8 cellular contexts compared by ENCODE assay signal in genomic region chr22:50189849-50190181, GRCh38. TPM values are rescaled to one million over a fixed set of nuclear protein-coding genes. Genes with fewer than 3 reads are reported as not detected.
DNase-seq lines count a peak whose midpoint lies in the region; ATAC-seq, FAIRE-seq and TF ChIP-seq lines count a peak whose summit lies in the region.

No MANE protein-coding gene starts in this region.

- H3K4me1 Mint-ChIP-seq in activated naive CD8-positive, alpha-beta T cell treated with anti-CD3 and anti-CD28 coated beads, Interleukin-2, amount 50 U/mL, for 24 hours: peaks cover 58% of the 10 kb centered on the region

- intact Hi-C loops in HepG2 (cut with micrococcal nuclease; ENCODE audit: unreplicated experiment): no loop called here

- BruUV-seq in HepG2 (replicated peaks; lab: Mats Ljungman, UMichigan): no TSS peak

- DNase-seq in HepG2 (ENCODE audit: low spot score) (no peak), lung (ENCODE audit: low spot score) (no peak), foreskin melanocyte (no peak), CD1c-positive myeloid dendritic cell (ENCODE audit: extremely low spot score) (no peak)
- no peak for DNase-seq in activated naive CD8-positive, alpha-beta T cell treated with anti-CD3 and anti-CD28 coated beads, Interleukin-2, amount 50 U/mL, for 24 hours
- no peak for DNase-seq in activated effector memory CD4-positive, alpha-beta T cell treated with anti-CD3 and anti-CD28 coated beads, Interleukin-2, amount 50 U/mL, for 16 hours

- CTCF ChIA-PET in HepG2 (lab: Yijun Ruan, JAX; ENCODE audit: low intra/inter-chr PET ratio, low total read pairs): no interaction called here

- H3K4me1 ChIP-seq in liver (ENCODE audit: control insufficient read depth in 4 of 4, insufficient read depth in 4 of 4, low read length in 3 of 4): peaks cover 27 to 70% (median 56%) of the 10 kb centered on the region in 4 donors
- H3K4me1 ChIP-seq in HepG2 (ENCODE audit: insufficient read depth, low read length): peaks cover 16% of the 10 kb centered on the region
- peaks cover 10 to 24% of the 10 kb centered on the region in 2 donors for H3K4me1 ChIP-seq in lung (ENCODE audit: control insufficient read depth in 2 of 2, insufficient read depth in 2 of 2, low read length in 2 of 2)

- peak overlapping the region in 1 of 3 donors; percentile 51 for H3K4me3 ChIP-seq in liver (ENCODE audit: low read depth in 1 of 3, low read length in 3 of 3)
- no peak overlapping the region for H3K4me3 ChIP-seq in HepG2 (replicated peaks in 1 of 3; ENCODE audit: insufficient read depth in 1 of 3, low read depth in 2 of 3, low read length in 3 of 3)
- no peak overlapping the region for H3K4me3 ChIP-seq in lung

- H3K4me3 Mint-ChIP-seq in activated naive CD8-positive, alpha-beta T cell treated with anti-CD3 and anti-CD28 coated beads, Interleukin-2, amount 50 U/mL, for 24 hours: peak overlapping the region; percentile 42

- no peak overlapping the region for H2AFZ ChIP-seq in HepG2 (ENCODE audit: low read length)

- no peaks in the 10 kb centered on the region for H3K9me3 Mint-ChIP-seq in activated naive CD8-positive, alpha-beta T cell treated with anti-CD3 and anti-CD28 coated beads, Interleukin-2, amount 50 U/mL, for 24 hours

- TF ChIP-seq EP300 in HepG2 (IDR thresholded peaks at IDR 0.05; ENCODE audit: low read depth in 2 of 2, low read length in 2 of 2) (no peak), HepG2 (CRISPR knock-in tag; IDR thresholded peaks at IDR 0.05; ENCODE audit: borderline replicate concordance) (no peak)

- peaks cover 0 to 20% (median 0%) of the 10 kb centered on the region in 4 donors for H3K36me3 ChIP-seq in liver (ENCODE audit: control insufficient read depth in 4 of 4, insufficient read depth in 3 of 4, low read depth in 1 of 4, low read length in 3 of 4)
- peaks cover 12 to 22% of the 10 kb centered on the region in 2 experiments; a peak in 4 of 5 replicates for H3K36me3 ChIP-seq in HepG2 (replicated peaks in 1 of 2; ENCODE audit: control insufficient read depth in 1 of 2, insufficient read depth in 2 of 2, low read length in 2 of 2)
- H3K36me3 ChIP-seq in lung (ENCODE audit: control insufficient read depth in 2 of 2, insufficient read depth in 2 of 2, low read length in 2 of 2): peaks cover 0 to 16% of the 10 kb centered on the region in 2 donors

- in situ Hi-C loops in HepG2 (cut with HindIII; ENCODE audit: extremely low pct_ligation_motif_present, low pct_unique_long_range_greater_than_20kb): no loop called here

- TF ChIP-seq POLR2A in HepG2 (IDR thresholded peaks at IDR 0.05; ENCODE audit: insufficient read depth in 1 of 2, low read depth in 2 of 2, low read length in 2 of 2): no peak

- TF ChIP-seq CTCF in liver (IDR thresholded peaks at IDR 0.05; ENCODE audit: low read depth, low read length, missing input control) (no peak), HepG2 (CRISPR knock-in tag; IDR thresholded peaks at IDR 0.05) (no peak), lung (IDR thresholded peaks at IDR 0.05; ENCODE audit: control extremely low read depth, extremely low read depth) (no peak)

- H3K36me3 Mint-ChIP-seq in activated naive CD8-positive, alpha-beta T cell treated with anti-CD3 and anti-CD28 coated beads, Interleukin-2, amount 50 U/mL, for 24 hours (ENCODE audit: low read depth): peaks cover 15% of the 10 kb centered on the region

- no peak for TF ChIP-seq RAD21 in liver (IDR thresholded peaks at IDR 0.05)
- no peak for TF ChIP-seq RAD21 in HepG2 (CRISPR knock-in tag; IDR thresholded peaks at IDR 0.05)

- H3K27me3 ChIP-seq in liver (ENCODE audit: control insufficient read depth in 4 of 4, insufficient read depth in 4 of 4, low read length in 3 of 4): no peaks in the 10 kb centered on the region
- H3K27me3 ChIP-seq in HepG2 (ENCODE audit: control insufficient read depth in 1 of 2, insufficient read depth in 2 of 2, low read length in 2 of 2): no peaks in the 10 kb centered on the region
- H3K27me3 ChIP-seq in lung (ENCODE audit: control insufficient read depth, insufficient read depth): no peaks in the 10 kb centered on the region

- H3K27ac Mint-ChIP-seq in activated naive CD8-positive, alpha-beta T cell treated with anti-CD3 and anti-CD28 coated beads, Interleukin-2, amount 50 U/mL, for 24 hours: peak overlapping the region; percentile 94

- H3K27ac ChIP-seq in liver (ENCODE audit: low read depth in 1 of 2, low read length in 2 of 2) (peak overlapping the region; percentile 87 to 90), HepG2 (ENCODE audit: extremely low read length, insufficient read depth, low read length) (no peak overlapping the region), lung (ENCODE audit: low read depth in 1 of 2, low read length in 1 of 2) (peak overlapping the region; percentile 34 to 95)

- H3K9me3 ChIP-seq in liver (ENCODE audit: control insufficient read depth in 4 of 4, low read length in 3 of 4): no peaks in the 10 kb centered on the region
- no peaks in the 10 kb centered on the region for H3K9me3 ChIP-seq in HepG2 (ENCODE audit: low read length)
- no peaks in the 10 kb centered on the region for H3K9me3 ChIP-seq in lung (ENCODE audit: control insufficient read depth in 2 of 2, insufficient read depth in 1 of 2, low read length in 1 of 2)

- H4K20me1 ChIP-seq in HepG2 (ENCODE audit: insufficient read depth, low read length): peaks cover 2% of the 10 kb centered on the region; the same call in 1 of the 2 replicates

- FAIRE-seq in HepG2 (lab: Jason Lieb, UNC): no peak

- POLR2A ChIA-PET in HepG2 (lab: Yijun Ruan, JAX): no interaction called here

- H3K4me2 ChIP-seq in HepG2 (ENCODE audit: low read depth, low read length): no peak overlapping the region

- WGBS in liver: 47% methylated on average over 4 of the region's 4 CpGs
- 91% methylated on average over 4 of the region's 4 CpGs for WGBS in HepG2 (ENCODE audit: low lambda C conversion rate)
- WGBS in lung, 2 donors: 12 to 23% methylated on average over 4 of the region's 4 CpGs

- ATAC-seq in HepG2 (no peak), lung (ENCODE audit: insufficient read depth, low FRiP score) (no peak), GM19463 (IDR thresholded peaks at IDR 0.05; ENCODE audit: unreplicated experiment) (no peak)
- peak; percentile 1 for ATAC-seq in activated naive CD8-positive, alpha-beta T cell treated with anti-CD3 and anti-CD28 coated beads, Interleukin-2, amount 50 U/mL, for 24 hours

- H3K79me2 ChIP-seq in HepG2 (ENCODE audit: insufficient read depth, low read length): peaks cover 18% of the 10 kb centered on the region

- H3K27me3 Mint-ChIP-seq in activated naive CD8-positive, alpha-beta T cell treated with anti-CD3 and anti-CD28 coated beads, Interleukin-2, amount 50 U/mL, for 24 hours: no peaks in the 10 kb centered on the region

- H3K9ac ChIP-seq in liver (ENCODE audit: low read depth in 1 of 2, low read length in 2 of 2) (no peak overlapping the region), HepG2 (ENCODE audit: insufficient read depth, low read depth, low read length) (no peak overlapping the region)

RNA-seq across cellular contexts. Expression of gene TRABD, which starts 4.1 kb away (rescaled TPM):
- total RNA-seq in liver: 10 to 100 TPM; 10.5 to 18.3 TPM
- 10 to 100 TPM; 14.4 to 29.7 TPM for polyA plus RNA-seq in liver
- 16.2 and 21.5 TPM in 2 replicates for total RNA-seq in HepG2 (2016; rRNA removed; fragmentation: Illumina TruSeq; extraction: Trizol)
- total RNA-seq in HepG2 (2016; cell fraction: cytosol; rRNA removed; fragmentation: Illumina TruSeq; extraction: Trizol; ENCODE audit: low read depth): 8.1 and 8.5 TPM in 2 replicates
- total RNA-seq in HepG2 (2016; cell fraction: insoluble cytoplasmic fraction; rRNA removed; fragmentation: Illumina TruSeq; extraction: Trizol): 14.1 and 20.1 TPM in 2 replicates
- 15.9 and 17.7 TPM in 2 replicates for total RNA-seq in HepG2 (2016; cell fraction: membrane; rRNA removed; fragmentation: Illumina TruSeq; extraction: Trizol)
- 12.3 and 17.7 TPM in 2 replicates for total RNA-seq in HepG2 (2016; cell fraction: nucleus; rRNA removed; fragmentation: Illumina TruSeq; extraction: Trizol)
- polyA plus RNA-seq in HepG2 (2011; rRNA removed): 28.9 and 36.8 TPM in 2 replicates
- 15.8 and 28.0 TPM in 2 replicates for polyA plus RNA-seq in HepG2 (2011; cell fraction: cytosol; rRNA removed)
- 241 and 327 TPM in 2 replicates for polyA plus RNA-seq in HepG2 (2011; cell fraction: nucleus; rRNA removed)
- 19.6 and 35.2 TPM in 2 replicates for polyA plus RNA-seq in HepG2 (2012)
- polyA plus RNA-seq in HepG2 (2016; cell fraction: cytosol; fragmentation: Illumina TruSeq; extraction: Trizol; ENCODE audit: low read depth): 10.4 and 11.2 TPM in 2 replicates
- polyA plus RNA-seq in HepG2 (2016; cell fraction: insoluble cytoplasmic fraction; fragmentation: Illumina TruSeq; extraction: Trizol; ENCODE audit: low read depth): 19.9 and 22.8 TPM in 2 replicates
- 15.2 and 16.9 TPM in 2 replicates for polyA plus RNA-seq in HepG2 (2016; cell fraction: membrane; fragmentation: Illumina TruSeq; extraction: Trizol; ENCODE audit: low read depth)
- 56.6 and 60.9 TPM in 2 replicates for polyA plus RNA-seq in HepG2 (2016; cell fraction: nucleus; fragmentation: Illumina TruSeq; extraction: Trizol; ENCODE audit: insufficient read depth, low read depth)
- 22.4 and 30.1 TPM in 2 replicates for polyA minus RNA-seq in HepG2 (2011; rRNA and poly(A)+ RNA removed; ENCODE audit: low replicate concordance)
- 9.7 and 11.7 TPM in 2 replicates for polyA minus RNA-seq in HepG2 (2011; cell fraction: cytosol; rRNA and poly(A)+ RNA removed)
- 14.4 and 18.2 TPM in 2 replicates for polyA minus RNA-seq in HepG2 (2011; cell fraction: nucleus; rRNA and poly(A)+ RNA removed)
- 10 to 100 TPM; 16.2 to 70.3 TPM for total RNA-seq in lung
- 10 to 100 TPM; 54.1 to 72.7 TPM for polyA plus RNA-seq in lung

RNA-seq across cellular contexts. Expression of gene SELENOO, which starts 11.0 kb away (rescaled TPM):
- total RNA-seq in liver (10 to 100 TPM; 16.4 to 58.9 TPM), HepG2 (2016; rRNA removed; fragmentation: Illumina TruSeq; extraction: Trizol) (12.5 and 19.0 TPM in 2 replicates), lung (10 to 100 TPM; 15.6 to 30.3 TPM)
- polyA plus RNA-seq in liver (10 to 100 TPM; 25.5 to 59.2 TPM), HepG2 (2011; rRNA removed) (14.4 and 18.7 TPM in 2 replicates), lung (10 to 100 TPM; 21.3 to 26.9 TPM)
- 2.8 and 3.8 TPM in 2 replicates for total RNA-seq in HepG2 (2016; cell fraction: cytosol; rRNA removed; fragmentation: Illumina TruSeq; extraction: Trizol; ENCODE audit: low read depth)
- total RNA-seq in HepG2 (2016; cell fraction: insoluble cytoplasmic fraction; rRNA removed; fragmentation: Illumina TruSeq; extraction: Trizol): 9.4 and 19.8 TPM in 2 replicates
- total RNA-seq in HepG2 (2016; cell fraction: membrane; rRNA removed; fragmentation: Illumina TruSeq; extraction: Trizol): 6.0 and 7.6 TPM in 2 replicates
- total RNA-seq in HepG2 (2016; cell fraction: nucleus; rRNA removed; fragmentation: Illumina TruSeq; extraction: Trizol): 18.8 and 19.9 TPM in 2 replicates
- 10.0 and 18.1 TPM in 2 replicates for polyA plus RNA-seq in HepG2 (2011; cell fraction: cytosol; rRNA removed)
- polyA plus RNA-seq in HepG2 (2011; cell fraction: nucleus; rRNA removed): 88.6 and 104 TPM in 2 replicates
- 10.9 and 17.7 TPM in 2 replicates for polyA plus RNA-seq in HepG2 (2012)
- 3.5 and 4.0 TPM in 2 replicates for polyA plus RNA-seq in HepG2 (2016; cell fraction: cytosol; fragmentation: Illumina TruSeq; extraction: Trizol; ENCODE audit: low read depth)
- 9.5 and 12.3 TPM in 2 replicates for polyA plus RNA-seq in HepG2 (2016; cell fraction: insoluble cytoplasmic fraction; fragmentation: Illumina TruSeq; extraction: Trizol; ENCODE audit: low read depth)
- polyA plus RNA-seq in HepG2 (2016; cell fraction: membrane; fragmentation: Illumina TruSeq; extraction: Trizol; ENCODE audit: low read depth): 4.9 and 5.3 TPM in 2 replicates
- polyA plus RNA-seq in HepG2 (2016; cell fraction: nucleus; fragmentation: Illumina TruSeq; extraction: Trizol; ENCODE audit: insufficient read depth, low read depth): 54.2 and 57.7 TPM in 2 replicates
- 9.7 and 16.7 TPM in 2 replicates for polyA minus RNA-seq in HepG2 (2011; rRNA and poly(A)+ RNA removed; ENCODE audit: low replicate concordance)
- polyA minus RNA-seq in HepG2 (2011; cell fraction: cytosol; rRNA and poly(A)+ RNA removed): 6.4 and 6.9 TPM in 2 replicates
- 7.5 and 7.7 TPM in 2 replicates for polyA minus RNA-seq in HepG2 (2011; cell fraction: nucleus; rRNA and poly(A)+ RNA removed)

RNA-seq across cellular contexts. Expression of gene PANX2, which starts 19.3 kb away (rescaled TPM):
- total RNA-seq in liver (1 to 10 TPM in 1 of 2 donors, under 1 TPM in 1; 0.56 to 2.3 TPM), HepG2 (2016; rRNA removed; fragmentation: Illumina TruSeq; extraction: Trizol) (0.15 and 0.58 TPM in 2 replicates), lung (1 to 10 TPM in 1 of 2 donors, under 1 TPM in 1; 1.00 to 3.9 TPM)
- polyA plus RNA-seq in liver (10 to 100 TPM in 1 of 2 donors, under 1 TPM in 1; 0.39 to 14.8 TPM), HepG2 (2011; rRNA removed) (1.1 TPM in 2 replicates), lung (1 to 10 TPM; 2.3 to 3.0 TPM)
- 0.20 and 0.35 TPM in 2 replicates for total RNA-seq in HepG2 (2016; cell fraction: cytosol; rRNA removed; fragmentation: Illumina TruSeq; extraction: Trizol; ENCODE audit: low read depth)
- total RNA-seq in HepG2 (2016; cell fraction: insoluble cytoplasmic fraction; rRNA removed; fragmentation: Illumina TruSeq; extraction: Trizol): 0.19 TPM in 2 replicates
- total RNA-seq in HepG2 (2016; cell fraction: membrane; rRNA removed; fragmentation: Illumina TruSeq; extraction: Trizol): 1.1 and 1.4 TPM in 2 replicates
- 0.47 and 0.56 TPM in 2 replicates for total RNA-seq in HepG2 (2016; cell fraction: nucleus; rRNA removed; fragmentation: Illumina TruSeq; extraction: Trizol)
- 0.99 and 1.7 TPM in 2 replicates for polyA plus RNA-seq in HepG2 (2011; cell fraction: cytosol; rRNA removed)
- polyA plus RNA-seq in HepG2 (2011; cell fraction: nucleus; rRNA removed): 2.5 and 4.2 TPM in 2 replicates
- 1.6 and 3.8 TPM in 2 replicates for polyA plus RNA-seq in HepG2 (2012)
- polyA plus RNA-seq in HepG2 (2016; cell fraction: cytosol; fragmentation: Illumina TruSeq; extraction: Trizol; ENCODE audit: low read depth): 1.3 and 1.4 TPM in 2 replicates
- polyA plus RNA-seq in HepG2 (2016; cell fraction: insoluble cytoplasmic fraction; fragmentation: Illumina TruSeq; extraction: Trizol; ENCODE audit: low read depth): 1.1 and 1.4 TPM in 2 replicates
- polyA plus RNA-seq in HepG2 (2016; cell fraction: membrane; fragmentation: Illumina TruSeq; extraction: Trizol; ENCODE audit: low read depth): 2.9 and 3.6 TPM in 2 replicates
- 2.0 and 2.3 TPM in 2 replicates for polyA plus RNA-seq in HepG2 (2016; cell fraction: nucleus; fragmentation: Illumina TruSeq; extraction: Trizol; ENCODE audit: insufficient read depth, low read depth)
- 0.78 and 0.84 TPM in 2 replicates for polyA minus RNA-seq in HepG2 (2011; rRNA and poly(A)+ RNA removed; ENCODE audit: low replicate concordance)
- polyA minus RNA-seq in HepG2 (2011; cell fraction: cytosol; rRNA and poly(A)+ RNA removed): 0.30 and 0.79 TPM in 2 replicates
- polyA minus RNA-seq in HepG2 (2011; cell fraction: nucleus; rRNA and poly(A)+ RNA removed): 0.37 and 0.39 TPM in 2 replicates

RNA-seq across cellular contexts. Expression of gene TUBGCP6, which starts 55.0 kb away (rescaled TPM):
- total RNA-seq in liver (10 to 100 TPM; 20.9 to 31.7 TPM), HepG2 (2016; rRNA removed; fragmentation: Illumina TruSeq; extraction: Trizol) (5.8 and 15.7 TPM in 2 replicates), lung (10 to 100 TPM; 51.7 to 57.8 TPM)
- polyA plus RNA-seq in liver (10 to 100 TPM in 1 of 2 donors, 1 to 10 TPM in 1; 9.3 to 11.9 TPM), HepG2 (2011; rRNA removed) (14.6 and 23.7 TPM in 2 replicates), lung (10 to 100 TPM; 26.5 to 41.1 TPM)
- total RNA-seq in HepG2 (2016; cell fraction: cytosol; rRNA removed; fragmentation: Illumina TruSeq; extraction: Trizol; ENCODE audit: low read depth): 3.8 and 4.4 TPM in 2 replicates
- total RNA-seq in HepG2 (2016; cell fraction: insoluble cytoplasmic fraction; rRNA removed; fragmentation: Illumina TruSeq; extraction: Trizol): 4.6 and 17.4 TPM in 2 replicates
- 4.6 and 5.1 TPM in 2 replicates for total RNA-seq in HepG2 (2016; cell fraction: membrane; rRNA removed; fragmentation: Illumina TruSeq; extraction: Trizol)
- total RNA-seq in HepG2 (2016; cell fraction: nucleus; rRNA removed; fragmentation: Illumina TruSeq; extraction: Trizol): 23.1 and 29.5 TPM in 2 replicates
- polyA plus RNA-seq in HepG2 (2011; cell fraction: cytosol; rRNA removed): 2.6 and 4.8 TPM in 2 replicates
- polyA plus RNA-seq in HepG2 (2011; cell fraction: nucleus; rRNA removed): 276 and 340 TPM in 2 replicates
- polyA plus RNA-seq in HepG2 (2012): 13.4 and 15.8 TPM in 2 replicates
- polyA plus RNA-seq in HepG2 (2016; cell fraction: cytosol; fragmentation: Illumina TruSeq; extraction: Trizol; ENCODE audit: low read depth): 0.95 and 1.2 TPM in 2 replicates
- polyA plus RNA-seq in HepG2 (2016; cell fraction: insoluble cytoplasmic fraction; fragmentation: Illumina TruSeq; extraction: Trizol; ENCODE audit: low read depth): 3.6 and 4.4 TPM in 2 replicates
- 0.86 and 2.1 TPM in 2 replicates for polyA plus RNA-seq in HepG2 (2016; cell fraction: membrane; fragmentation: Illumina TruSeq; extraction: Trizol; ENCODE audit: low read depth)
- 62.8 and 72.9 TPM in 2 replicates for polyA plus RNA-seq in HepG2 (2016; cell fraction: nucleus; fragmentation: Illumina TruSeq; extraction: Trizol; ENCODE audit: insufficient read depth, low read depth)
- polyA minus RNA-seq in HepG2 (2011; rRNA and poly(A)+ RNA removed; ENCODE audit: low replicate concordance): 11.6 and 16.8 TPM in 2 replicates
- polyA minus RNA-seq in HepG2 (2011; cell fraction: cytosol; rRNA and poly(A)+ RNA removed): 2.7 and 4.0 TPM in 2 replicates
- 32.9 and 40.9 TPM in 2 replicates for polyA minus RNA-seq in HepG2 (2011; cell fraction: nucleus; rRNA and poly(A)+ RNA removed)
